Comparison of ENCODE assay signal across 8 cellular contexts in the genomic region with DNA sequence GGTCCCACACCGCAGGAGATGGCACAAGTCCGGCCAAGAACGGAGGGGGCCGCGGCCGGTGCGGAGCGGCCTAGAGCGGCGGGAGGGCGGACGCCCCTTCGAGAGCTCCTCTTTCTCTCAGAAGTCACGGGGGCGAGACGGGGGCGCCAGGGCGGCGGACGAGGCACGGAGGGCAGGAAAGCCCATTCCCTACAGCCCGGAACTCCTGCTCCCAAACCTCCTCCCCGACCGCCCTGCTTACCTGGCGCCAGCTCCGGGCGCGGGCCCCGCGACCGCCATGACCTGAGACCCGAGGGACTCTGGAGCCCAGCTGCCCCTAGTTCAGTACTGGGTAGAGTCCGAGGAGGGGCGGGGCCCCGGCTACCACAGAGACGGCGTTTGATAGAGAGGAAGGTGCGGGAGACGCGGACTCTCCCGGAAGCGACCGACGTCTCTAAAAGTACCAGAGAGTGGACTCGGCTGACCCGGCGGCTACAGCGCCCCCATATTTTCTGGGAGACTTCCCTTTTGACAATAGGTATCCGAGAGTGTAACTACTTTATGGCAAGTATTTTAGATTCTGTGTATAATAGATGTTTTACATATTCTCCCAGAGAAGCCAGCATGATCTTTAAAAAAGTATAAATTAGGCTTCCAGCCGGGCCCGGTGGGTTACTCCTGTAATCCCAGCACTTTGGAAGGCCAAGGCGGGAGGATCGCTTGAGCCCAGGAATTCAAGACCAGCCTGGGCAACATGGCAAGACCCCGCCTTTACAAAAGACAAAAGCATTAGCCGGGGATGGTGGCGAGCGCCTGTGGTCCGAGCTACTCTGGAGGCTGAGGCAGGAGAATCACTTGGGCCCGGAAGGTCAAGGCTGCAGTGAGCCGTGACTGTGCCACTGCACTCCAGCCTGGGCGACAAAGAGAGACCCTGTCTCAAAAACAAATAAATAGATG. TPM values are rescaled to one million over a fixed set of nuclear protein-coding genes. Genes with fewer than 3 reads are reported as not detected.
DNase-seq lines count a peak whose midpoint lies in the region; ATAC-seq and TF ChIP-seq lines count a peak whose summit lies in the region.

A gene (minus strand): TSS at position 301 of the 936 bp plus-strand sequence. CDS start 22 bp downstream, at position 279.

- peak within 1 kb of the TSS; percentile 95 for H3K27ac Mint-ChIP-seq in T-helper 17 cell

- H3K36me3 Mint-ChIP-seq in T-helper 17 cell (ENCODE audit: low read depth) = peaks cover 5% of the 10 kb centered on the region

- H3K27me3 Mint-ChIP-seq in T-helper 17 cell = no peaks in the 10 kb centered on the region

- intact Hi-C loops in left ventricle myocardium superior (cut with micrococcal nuclease) (no loop called here), uterus (cut with DNase I; ENCODE audit: low total_unique reads) (no loop called here)

- H3K4me1 ChIP-seq in uterus = no peaks in the 10 kb centered on the region

- H3K27ac ChIP-seq in uterus = peak within 1 kb of the TSS; percentile 84 to 90

- peak; percentile 93 for TF ChIP-seq POLR2A in GM15510 (IDR thresholded peaks at IDR 0.05; ENCODE audit: borderline replicate concordance, extremely low read depth, insufficient read length)
- peak in 1 of 2 donors; percentile 58 for TF ChIP-seq POLR2A in uterus (IDR thresholded peaks at IDR 0.05)

- H3K27me3 ChIP-seq in uterus = no peaks in the 10 kb centered on the region

- peak within 1 kb of the TSS; percentile 62 to 92 for H3K4me3 ChIP-seq in uterus

- no peaks in the 10 kb centered on the region for H3K36me3 ChIP-seq in uterus

- peak within 1 kb of the TSS; percentile 100 for H3K4me3 Mint-ChIP-seq in T-helper 17 cell

- peak; percentile 96 for ATAC-seq in HG02884 (IDR thresholded peaks at IDR 0.05; ENCODE audit: unreplicated experiment)
- peak; percentile 92 for ATAC-seq in T-helper 17 cell
- ATAC-seq in left ventricle myocardium superior = peak; percentile 99

- TF ChIP-seq CTCF in uterus (IDR thresholded peaks at IDR 0.05) = peak; percentile 14 to 83 (median 58)

- DNase-seq in NCI-H146 treated with DMSO at 0.1 percent for 48 hours (lab: John Stamatoyannopoulos, UW; ENCODE audit: unreplicated experiment) (peak; percentile 86), T-helper 17 cell (peak; percentile 51 to 79 (median 64)), amygdala (lab: John Stamatoyannopoulos, UW) (peak; percentile 25 to 98 (median 91)), left ventricle myocardium superior (peak; percentile 96), pulmonary artery endothelial cell (ENCODE audit: low read depth, low spot score) (peak; percentile 74), uterus (peak; percentile 91 to 95)

- H3K4me1 Mint-ChIP-seq in T-helper 17 cell = peaks cover 28% of the 10 kb centered on the region

- no peaks in the 10 kb centered on the region for H3K9me3 ChIP-seq in T-helper 17 cell (ENCODE audit: control insufficient read depth, low read length, poor library complexity, severe bottlenecking)
- H3K9me3 ChIP-seq in uterus = no peaks in the 10 kb centered on the region

RNA-seq across cellular contexts. Expression of the gene that starts here (rescaled TPM):
- total RNA-seq in T-helper 17 cell = 10 to 100 TPM; 63.0 to 75.0 TPM
- 25.2 TPM for total RNA-seq in left ventricle myocardium superior
- 30.0 and 43.5 TPM in 2 replicates for total RNA-seq in pulmonary artery endothelial cell
- 10 to 100 TPM; 26.1 to 73.4 (median 49.5) TPM for total RNA-seq in uterus

Comparison
In these comparisons a context has a peak if more than half of its experiments do, and no peak if none do; other contexts are left out.
1. Peak in every context shown above with its lines: DNase-seq, ATAC-seq, H3K4me3 ChIP-seq and H3K27ac ChIP-seq.